In genomic region chr7:127893547-127893946, GRCh38 we compare ENCODE assay signal across 33 cellular contexts.
"Had no signal": no experiment of that assay in that cellular context is flagged by ENCODE, and none has a peak within 500 bp of the region (broad histone marks: within the 10 kb centered on the region; RNA-seq: fewer than 3 reads in every experiment).

No MANE protein-coding gene starts in this region.

- H3K27me3 Mint-ChIP-seq: activated CD4-positive, alpha-beta memory T cell treated with anti-CD3 and anti-CD28 coated beads, Interleukin-2, amount 10 ng/mL, durations not matched to agents 7 days and 5 days; activated CD8-positive, alpha-beta memory T cell treated with anti-CD3 and anti-CD28 coated beads, Interleukin-2, amount 10 ng/mL, durations not matched to agents 7 days and 5 days; IgD-negative memory B cell had no signal

- DNase-seq: activated CD4-positive, alpha-beta memory T cell treated with anti-CD3 and anti-CD28 coated beads, Interleukin-2, amount 10 ng/mL, durations not matched to agents 7 days and 5 days; activated CD4-positive, alpha-beta T cell treated with anti-CD3 and anti-CD28 coated beads for 1 hour; activated CD4-positive, alpha-beta T cell treated with anti-CD3 and anti-CD28 coated beads for 48 hours; activated CD4-positive, CD25-positive, alpha-beta regulatory T cell; activated CD8-positive, alpha-beta memory T cell treated with anti-CD3 and anti-CD28 coated beads for 24 hours; activated CD8-positive, alpha-beta memory T cell treated with anti-CD3 and anti-CD28 coated beads, Interleukin-2, amount 10 ng/mL, durations not matched to agents 7 days and 5 days; activated CD8-positive, alpha-beta memory T cell treated with anti-CD3 and anti-CD28 coated beads, Interleukin-2, amount 50 U/mL, for 48 hours; activated gamma-delta T cell treated with Interleukin-2 at 50 U/mL for 16 hours; activated naive CD4-positive, alpha-beta T cell treated with anti-CD3 and anti-CD28 coated beads for 36 hours; adrenal gland; body of pancreas; caudate nucleus; Karpas-422; KBM-7; MM.1S; NCI-H1092; NCI-H146; NCI-H187; NCI-H2029 treated with DMSO at 0.1 percent for 48 hours; NCI-H2107; NCI-H226; NCI-H524 treated with DMSO at 0.1 percent for 48 hours; NK-92 treated with Interleukin-12 subunit alpha and Interleukin-12 subunit beta, amount 100 ng/mL, for 24 hours; PC-3; Peyer's patch; RPMI8226; SHP77 treated with DMSO at 0.1 percent for 48 hours; T1000; WERI-Rb-1 had no signal

- ATAC-seq: activated CD8-positive, alpha-beta memory T cell treated with anti-CD3 and anti-CD28 coated beads, Interleukin-2, amount 10 ng/mL, durations not matched to agents 7 days and 5 days; activated naive CD4-positive, alpha-beta T cell treated with anti-CD3 and anti-CD28 coated beads, Interleukin-2, amount 50 U/mL, for 72 hours; body of pancreas; PC-3 had no signal

- H3K9me3 Mint-ChIP-seq: activated CD4-positive, alpha-beta memory T cell treated with anti-CD3 and anti-CD28 coated beads, Interleukin-2, amount 10 ng/mL, durations not matched to agents 7 days and 5 days; activated naive CD4-positive, alpha-beta T cell treated with anti-CD3 and anti-CD28 coated beads for 36 hours; activated naive CD4-positive, alpha-beta T cell treated with anti-CD3 and anti-CD28 coated beads, Interleukin-2, amount 50 U/mL, for 72 hours; IgD-negative memory B cell had no signal

- H3K27ac Mint-ChIP-seq: activated CD4-positive, alpha-beta memory T cell treated with anti-CD3 and anti-CD28 coated beads, Interleukin-2, amount 10 ng/mL, durations not matched to agents 7 days and 5 days; activated CD8-positive, alpha-beta memory T cell treated with anti-CD3 and anti-CD28 coated beads, Interleukin-2, amount 10 ng/mL, durations not matched to agents 7 days and 5 days; activated naive CD4-positive, alpha-beta T cell treated with anti-CD3 and anti-CD28 coated beads for 36 hours; activated naive CD4-positive, alpha-beta T cell treated with anti-CD3 and anti-CD28 coated beads, Interleukin-2, amount 50 U/mL, for 72 hours; IgD-negative memory B cell had no signal

- H3K4me3 Mint-ChIP-seq: activated CD4-positive, alpha-beta memory T cell treated with anti-CD3 and anti-CD28 coated beads, Interleukin-2, amount 10 ng/mL, durations not matched to agents 7 days and 5 days; activated CD8-positive, alpha-beta memory T cell treated with anti-CD3 and anti-CD28 coated beads, Interleukin-2, amount 10 ng/mL, durations not matched to agents 7 days and 5 days; activated naive CD4-positive, alpha-beta T cell treated with anti-CD3 and anti-CD28 coated beads for 36 hours; IgD-negative memory B cell had no signal

- H3K4me3 ChIP-seq: adrenal gland, body of pancreas, breast epithelium, Peyer's patch, SJSA1 had no signal
